Comparison of ENCODE assay signal across 13 cellular contexts in the genomic region with DNA sequence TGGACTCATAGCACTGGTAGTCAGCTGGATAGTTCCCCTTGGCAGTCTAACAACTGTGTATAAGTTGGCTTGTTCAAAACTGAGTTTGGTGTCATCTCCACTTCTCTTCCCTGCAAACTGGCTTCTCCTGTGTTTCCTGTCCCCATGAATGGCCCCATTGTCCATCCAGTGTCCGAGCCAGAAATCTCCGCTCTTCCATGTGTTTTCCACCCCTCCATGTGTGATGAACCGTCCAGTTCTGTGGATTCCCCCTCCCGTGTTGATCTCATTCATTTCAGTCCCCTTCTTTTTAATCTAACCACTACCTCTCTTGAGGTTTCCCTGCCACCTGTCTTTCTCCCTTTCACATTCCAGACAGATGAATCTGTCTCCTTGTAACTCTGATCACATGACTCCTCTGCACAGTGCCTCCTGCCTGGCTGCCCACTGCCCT.
A peak's percentile ranks its signal among the peaks of the same experiment; 100 is the strongest.
DNase-seq lines count a peak whose midpoint lies in the region; TF ChIP-seq lines count a peak whose summit lies in the region.
"Had no signal": no experiment of that assay in that cellular context is flagged by ENCODE, and none has a peak within 500 bp of the region (broad histone marks: within the 10 kb centered on the region; RNA-seq: fewer than 3 reads in every experiment).

No MANE protein-coding gene starts in this region.

- TF ChIP-seq CTCF in tibial artery (IDR thresholded peaks at IDR 0.05), result no peak

- no peak overlapping the region for H3K4me3 ChIP-seq in tibial artery
- H3K4me3 ChIP-seq: GM12878, Peyer's patch had no signal

- intact Hi-C loops in tibial artery (cut with DNase I; ENCODE audit: low total_unique reads), result no loop called here

- DNase-seq in HT1080 (ENCODE audit: low read depth) (peak; percentile 92), SK-MEL-5 (ENCODE audit: low read depth, low spot score) (peak; percentile 62), islet precursor cell (peak; percentile 73), tibial artery (no peak), NCI-H446 (lab: John Stamatoyannopoulos, UW) (no peak), mucosa of gallbladder (ENCODE audit: low spot score) (no peak), cortex of kidney (lab: John Stamatoyannopoulos, UW) (no peak)
- no peak for DNase-seq in stimulated activated CD4-positive, alpha-beta T cell treated with anti-CD3 and anti-CD28 coated beads, Interleukin-4, amount 100 ng/mL, for 4 hours
- DNase-seq: activated T-cell treated with anti-CD3 and anti-CD28 coated beads for 4 hours; Peyer's patch; stimulated activated CD4-positive, alpha-beta T cell treated with anti-CD3 and anti-CD28 coated beads, Interleukin-15, amount 100 ng/mL, for 24 hours; WERI-Rb-1 had no signal

- in situ Hi-C loops in SK-MEL-5 (cut with HindIII; ENCODE audit: low pct_unique_long_range_greater_than_20kb, low sequenced_read_pairs), result no loop called here

- peaks cover 0 to 73% (median 29%) of the 10 kb centered on the region in 4 donors for H3K4me1 ChIP-seq in tibial artery
- H3K4me1 ChIP-seq: Peyer's patch had no signal

- peak overlapping the region; percentile 53 to 67 for H3K27ac ChIP-seq in tibial artery
- H3K27ac ChIP-seq: Peyer's patch, WERI-Rb-1 had no signal

- no peaks in the 10 kb centered on the region for H3K9me3 ChIP-seq in tibial artery
- H3K9me3 ChIP-seq: Peyer's patch had no signal

- no peaks in the 10 kb centered on the region for H3K27me3 ChIP-seq in tibial artery
- H3K27me3 ChIP-seq: Peyer's patch had no signal

- H3K36me3 ChIP-seq in tibial artery, result no peaks in the 10 kb centered on the region
- H3K36me3 ChIP-seq: Peyer's patch, WERI-Rb-1 had no signal

Comparison
In these comparisons a context has a peak if more than half of its experiments do, and no peak if none do; other contexts are left out.
1. DNase-seq: peak in HT1080 (single experiment), SK-MEL-5 (single experiment) and islet precursor cell (single experiment); none in tibial artery (0 of 2), NCI-H446 (0 of 2), stimulated activated CD4-positive, alpha-beta T cell treated with anti-CD3 and anti-CD28 coated beads, Interleukin-4, amount 100 ng/mL, for 4 hours (0 of 2), mucosa of gallbladder (single experiment) and cortex of kidney (single experiment).